In genomic region chr4:108425988-108426387, GRCh38 we compare ENCODE assay signal across 17 cellular contexts.
DNase-seq lines count a peak whose midpoint lies in the region; ATAC-seq lines count a peak whose summit lies in the region.
"Had no signal": no experiment of that assay in that cellular context is flagged by ENCODE, and none has a peak within 500 bp of the region (broad histone marks: within the 10 kb centered on the region; RNA-seq: fewer than 3 reads in every experiment).

No MANE protein-coding gene starts in this region.

- in situ Hi-C loops in HAP-1 (cut with MboI; ENCODE audit: low sequenced_read_pairs), result no loop called here

- no peaks in the 10 kb centered on the region for H3K36me3 Mint-ChIP-seq in activated naive CD8-positive, alpha-beta T cell treated with anti-CD3 and anti-CD28 coated beads, Interleukin-2, amount 50 U/mL, for 24 hours (ENCODE audit: low read depth)

- no peaks in the 10 kb centered on the region for H3K9me3 ChIP-seq in HAP-1

- no peak overlapping the region for H3K4me3 ChIP-seq in HAP-1
- H3K4me3 ChIP-seq: cardiac muscle cell had no signal

- peak; percentile 75 for ATAC-seq in activated naive CD8-positive, alpha-beta T cell treated with anti-CD3 and anti-CD28 coated beads, Interleukin-2, amount 50 U/mL, for 24 hours

- H3K36me3 ChIP-seq in HAP-1 (replicated peaks), result no peaks in the 10 kb centered on the region
- H3K36me3 ChIP-seq: cardiac muscle cell had no signal

- peaks cover 17% of the 10 kb centered on the region for H3K9me3 Mint-ChIP-seq in activated naive CD8-positive, alpha-beta T cell treated with anti-CD3 and anti-CD28 coated beads, Interleukin-2, amount 50 U/mL, for 24 hours
- H3K9me3 Mint-ChIP-seq: CD4-positive, alpha-beta T cell had no signal

- peaks cover 6% of the 10 kb centered on the region for H3K4me1 ChIP-seq in HAP-1

- no peaks in the 10 kb centered on the region for H3K27me3 Mint-ChIP-seq in activated naive CD8-positive, alpha-beta T cell treated with anti-CD3 and anti-CD28 coated beads, Interleukin-2, amount 50 U/mL, for 24 hours
- H3K27me3 Mint-ChIP-seq: CD4-positive, alpha-beta T cell had no signal

- H3K27ac Mint-ChIP-seq in activated naive CD8-positive, alpha-beta T cell treated with anti-CD3 and anti-CD28 coated beads, Interleukin-2, amount 50 U/mL, for 24 hours, result no peak overlapping the region
- H3K27ac Mint-ChIP-seq: CD4-positive, alpha-beta T cell; nephron had no signal

- no peaks in the 10 kb centered on the region for H3K27me3 ChIP-seq in HAP-1 (ENCODE audit: low read depth)
- H3K27me3 ChIP-seq: cardiac muscle cell had no signal

- H3K4me3 Mint-ChIP-seq in activated naive CD8-positive, alpha-beta T cell treated with anti-CD3 and anti-CD28 coated beads, Interleukin-2, amount 50 U/mL, for 24 hours, result no peak overlapping the region
- H3K4me3 Mint-ChIP-seq: CD4-positive, alpha-beta T cell; nephron had no signal

- peaks cover 20% of the 10 kb centered on the region for H3K4me1 Mint-ChIP-seq in activated naive CD8-positive, alpha-beta T cell treated with anti-CD3 and anti-CD28 coated beads, Interleukin-2, amount 50 U/mL, for 24 hours
- H3K4me1 Mint-ChIP-seq: nephron had no signal

- DNase-seq in AG08395 (ENCODE audit: low spot score) (peak; percentile 48), HAP-1 (ENCODE audit: low spot score in 2 of 2) (peak; percentile 12 to 93), islet precursor cell (peak; percentile 34), globus pallidus (ENCODE audit: low spot score) (no peak), HUDEP-2 (lab: John Stamatoyannopoulos, UW; ENCODE audit: unreplicated experiment in 76 of 76) (no peak), NCI-H187 (lab: John Stamatoyannopoulos, UW) (no peak), NCI-H146 (lab: John Stamatoyannopoulos, UW) (no peak)
- DNase-seq in activated naive CD8-positive, alpha-beta T cell treated with anti-CD3 and anti-CD28 coated beads, Interleukin-2, amount 50 U/mL, for 24 hours, result no peak
- DNase-seq: activated CD4-positive, alpha-beta T cell treated with anti-CD3 and anti-CD28 coated beads, Interleukin-2, amount 50 U/mL, for 48 hours; CD4-positive, alpha-beta T cell; erythroblast; kidney glomerular epithelial cell; NCI-H1930; stimulated activated CD8-positive, alpha-beta memory T cell treated with anti-CD3 and anti-CD28 coated beads, Interleukin-4, amount 100 ng/mL, for 48 hours; SW 1271 had no signal

Comparison
In these comparisons a context has a peak if more than half of its experiments do, and no peak if none do; other contexts are left out.
1. DNase-seq: peak in AG08395 (single experiment), HAP-1 (2 of 2) and islet precursor cell (single experiment); none in activated naive CD8-positive, alpha-beta T cell treated with anti-CD3 and anti-CD28 coated beads, Interleukin-2, amount 50 U/mL, for 24 hours (single experiment), globus pallidus (single experiment), HUDEP-2 (0 of 76), NCI-H187 (0 of 2) and NCI-H146 (single experiment).